Comparison of ENCODE assay signal across 8 cellular contexts in the genomic region with DNA sequence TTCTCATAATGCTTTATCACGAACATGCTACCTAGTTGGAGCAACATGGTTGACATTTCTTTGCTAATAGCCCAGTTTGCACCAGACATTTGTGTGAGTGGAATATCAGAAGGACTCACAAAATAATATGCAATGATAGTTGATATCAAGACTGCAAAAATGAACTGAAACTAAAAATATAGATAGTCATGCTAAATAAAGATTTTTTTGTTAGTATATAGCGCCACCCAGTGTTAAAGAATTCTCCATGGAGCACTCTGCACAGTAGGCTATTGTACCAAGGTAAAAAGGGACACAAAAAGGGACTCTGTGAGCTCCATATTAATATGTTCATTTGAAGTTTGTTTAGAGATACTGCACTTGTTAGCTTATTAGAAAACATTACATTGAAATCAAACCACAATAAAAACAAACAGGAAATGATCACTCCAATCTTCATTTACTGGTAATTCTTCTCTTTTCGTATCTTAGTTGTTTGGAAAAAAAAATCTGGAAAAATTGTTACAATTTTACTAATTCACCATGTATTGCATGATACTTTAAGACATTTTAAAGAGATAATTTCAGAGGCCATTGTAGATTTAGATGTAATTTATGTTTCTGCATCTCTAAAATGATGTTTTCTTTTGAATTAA.
DNase-seq lines count a peak whose midpoint lies in the region; ATAC-seq, FAIRE-seq and TF ChIP-seq lines count a peak whose summit lies in the region.

No MANE protein-coding gene starts in this region.

- CTCF ChIA-PET in PC-9 (lab: Charles Lee): no interaction called here

- no peaks in the 10 kb centered on the region for H3K4me1 ChIP-seq in PC-9 (replicated peaks; ENCODE audit: insufficient read depth)
- H3K4me1 ChIP-seq in pancreas: no peaks in the 10 kb centered on the region

- peak; percentile 75 for FAIRE-seq in pancreas (lab: Jason Lieb, UNC)

- H3K27ac ChIP-seq in PC-9 (no peak overlapping the region), pancreas (no peak overlapping the region)

- no peaks in the 10 kb centered on the region for H3K9me2 ChIP-seq in PC-9 (ENCODE audit: insufficient read depth)

- no peaks in the 10 kb centered on the region for H3F3A ChIP-seq in PC-9 (ENCODE audit: insufficient read depth, low read depth)

- peak; percentile 25 for DNase-seq in DMS153 (lab: John Stamatoyannopoulos, UW)
- peak; percentile 30 for DNase-seq in HS-5 (ENCODE audit: low read depth)
- DNase-seq in PC-9: no peak
- DNase-seq in epithelial cell of proximal tubule (ENCODE audit: low read depth): no peak
- no peak for DNase-seq in pancreas
- DNase-seq in activated CD8-positive, alpha-beta memory T cell treated with anti-CD3 and anti-CD28 coated beads, Interleukin-2, amount 50 U/mL, for 48 hours: no peak
- DNase-seq in HCEC 1CT: no peak

- H2AFZ ChIP-seq in PC-9: no peak overlapping the region

- H3K27me3 ChIP-seq in PC-9 (ENCODE audit: insufficient read depth, low read depth) (no peaks in the 10 kb centered on the region), pancreas (no peaks in the 10 kb centered on the region)

- intact Hi-C loops in PC-9 (cut with micrococcal nuclease; ENCODE audit: unreplicated experiment) (no loop called here), pancreas (cut with DNase I) (no loop called here)

- POLR2A ChIA-PET in PC-9 (lab: Charles Lee; ENCODE audit: unreplicated experiment): interaction anchor here (0.6 kb wide), 1 partner anchor 1462 kb away, joined by 5 read pairs; no protein-coding TSS in a partner anchor

- H3K4me3 ChIP-seq in PC-9 (no peak overlapping the region), epithelial cell of proximal tubule (ENCODE audit: low read depth, low read length) (no peak overlapping the region), pancreas (no peak overlapping the region)

- H3K36me3 ChIP-seq in PC-9 (ENCODE audit: low read depth): no peaks in the 10 kb centered on the region
- H3K36me3 ChIP-seq in pancreas: no peaks in the 10 kb centered on the region

- peak overlapping the region; percentile 38 for H3K4me2 ChIP-seq in PC-9

- no peaks in the 10 kb centered on the region for H4K20me1 ChIP-seq in PC-9 (ENCODE audit: insufficient read depth)

- H3K9me3 ChIP-seq in PC-9 (ENCODE audit: insufficient read depth, low read depth): no peaks in the 10 kb centered on the region
- no peaks in the 10 kb centered on the region for H3K9me3 ChIP-seq in pancreas

- 37 to 40% methylated on average over 3 of the region's 3 CpGs for WGBS in pancreas, 2 donors

- no peaks in the 10 kb centered on the region for H3K79me2 ChIP-seq in PC-9 (ENCODE audit: low read depth)

- ATAC-seq in pancreas (peak in 2 of 4 donors; percentile 51 to 56), HG03139 (IDR thresholded peaks at IDR 0.05; ENCODE audit: unreplicated experiment) (no peak)

- TF ChIP-seq CTCF in PC-9 (conservative IDR thresholded peaks at IDR 0.05): peak; percentile 65
- peak; percentile 54 for TF ChIP-seq CTCF in epithelial cell of proximal tubule (conservative IDR thresholded peaks at IDR 0.05; ENCODE audit: low read depth, low read length)
- peak in 2 of 4 donors; percentile 8 to 28 for TF ChIP-seq CTCF in pancreas (IDR thresholded peaks at IDR 0.05)

- no TSS peak for BruUV-seq in PC-9 (replicated peaks; lab: Mats Ljungman, UMichigan)

Comparison
In these comparisons a context has a peak if more than half of its experiments do, and no peak if none do; other contexts are left out.
1. DNase-seq: peak in DMS153 (single experiment) and HS-5 (single experiment); none in PC-9 (0 of 2), epithelial cell of proximal tubule (single experiment), pancreas (0 of 6), activated CD8-positive, alpha-beta memory T cell treated with anti-CD3 and anti-CD28 coated beads, Interleukin-2, amount 50 U/mL, for 48 hours (single experiment) and HCEC 1CT (single experiment).